26 cellular contexts compared by ENCODE assay signal in genomic region chr12:5173511-5174011, GRCh38.
DNase-seq lines count a peak whose midpoint lies in the region; ATAC-seq, FAIRE-seq and TF ChIP-seq lines count a peak whose summit lies in the region.
"Had no signal": no experiment of that assay in that cellular context is flagged by ENCODE, and none has a peak within 500 bp of the region (broad histone marks: within the 10 kb centered on the region; RNA-seq: fewer than 3 reads in every experiment).

No MANE protein-coding gene starts in this region.

- POLR2A ChIA-PET in SK-N-SH (lab: Yijun Ruan, JAX), result no interaction called here
- POLR2A ChIA-PET in IMR-90 (lab: Charles Lee; ENCODE audit: unreplicated experiment), result no interaction called here

- H2AFZ ChIP-seq in SK-N-SH (ENCODE audit: low read depth) (no peak overlapping the region), IMR-90 (replicated peaks; ENCODE audit: low read length, poor library complexity) (peak overlapping the region; percentile 12)

- H4K8ac ChIP-seq in IMR-90 (ENCODE audit: low read depth in 2 of 2, low read length in 2 of 2), result no peak overlapping the region

- H2BK20ac ChIP-seq in IMR-90 (ENCODE audit: low read depth, low read length), result peak overlapping the region; percentile 48; the same call in 1 of the 2 replicates

- no TSS peak for BruUV-seq in IMR-90 (replicated peaks; lab: Mats Ljungman, UMichigan)

- no peak overlapping the region; the same call in 1 of the 2 replicates for H3K4me2 ChIP-seq in SK-N-SH
- H3K4me2 ChIP-seq in IMR-90 (ENCODE audit: low read depth, low read length), result no peak overlapping the region
- H3K4me2 ChIP-seq: A549, BLaER1, KMS-11 had no signal

- H3K9me2 ChIP-seq in SK-N-SH, result no peaks in the 10 kb centered on the region

- TF ChIP-seq RAD21 in SK-N-SH (IDR thresholded peaks at IDR 0.05; ENCODE audit: low read length) (no peak), IMR-90 (IDR thresholded peaks at IDR 0.05; ENCODE audit: low read length) (no peak)

- H3K9me3 ChIP-seq in SK-N-SH (no peaks in the 10 kb centered on the region), IMR-90 (ENCODE audit: control insufficient read depth, insufficient read depth, low read length) (no peaks in the 10 kb centered on the region), SJSA1 (replicated peaks) (0 out of 2 replicates have a peak, but pooled peaks cover 3% of the 10 kb centered on the region)
- H3K9me3 ChIP-seq: A549, BLaER1, body of pancreas, neutrophil, prostate gland had no signal

- no peak overlapping the region; the same call in 1 of the 3 replicates for H2BK15ac ChIP-seq in IMR-90 (ENCODE audit: low read depth, low read length)

- no peak for ATAC-seq in SK-N-SH treated with all-trans-retinoic acid at 6 μM for 48 hours
- ATAC-seq in IMR-90 (ENCODE audit: low read depth), result no peak
- no peak for ATAC-seq in HG03460 (IDR thresholded peaks at IDR 0.05; ENCODE audit: unreplicated experiment)
- no peak for ATAC-seq in GM18511 (IDR thresholded peaks at IDR 0.05; ENCODE audit: unreplicated experiment)
- ATAC-seq: A549; activated CD8-positive, alpha-beta T cell treated with anti-CD3 and anti-CD28 coated beads, Interleukin-2, amount 10 ng/mL, durations not matched to agents 7 days and 5 days; body of pancreas; left colon had no signal

- TF ChIP-seq CTCF in SK-N-SH (IDR thresholded peaks at IDR 0.05) (no peak), IMR-90 (conservative IDR thresholded peaks at IDR 0.05; ENCODE audit: low read depth, low read length) (no peak)

- H3K27me3 ChIP-seq in SK-N-SH (ENCODE audit: insufficient read depth), result no peaks in the 10 kb centered on the region
- no peaks in the 10 kb centered on the region for H3K27me3 ChIP-seq in IMR-90 (ENCODE audit: control insufficient read depth, insufficient read depth, low read length)
- H3K27me3 ChIP-seq in SJSA1 (replicated peaks), result no peaks in the 10 kb centered on the region
- H3K27me3 ChIP-seq: BLaER1, body of pancreas had no signal

- 66% methylated on average over 9 of the region's 10 CpGs for WGBS in SK-N-SH (ENCODE audit: low lambda C conversion rate)
- 81% methylated on average over 5 of the region's 10 CpGs; no CpG with 5 or more reads in 1 of the 2 experiments for WGBS in IMR-90 (ENCODE audit: extremely low coverage in 2 of 2, insufficient read length in 1 of 2), 2 experiments

- in situ Hi-C loops in IMR-90 (cut with MboI; ENCODE audit: low sequenced_read_pairs), result no loop called here

- H4K20me1 ChIP-seq in SK-N-SH (ENCODE audit: insufficient read depth) (no peaks in the 10 kb centered on the region), IMR-90 (ENCODE audit: insufficient read depth, low read length) (no peaks in the 10 kb centered on the region)
- H4K20me1 ChIP-seq: BLaER1 had no signal

- intact Hi-C loops in IMR-90 (cut with micrococcal nuclease), result loop anchor here (5.0 kb wide), 3 partner anchors 151 to 624 kb away; no protein-coding TSS in a partner anchor

- H3K79me2 ChIP-seq in SK-N-SH (ENCODE audit: insufficient read depth), result no peaks in the 10 kb centered on the region

- peaks cover 0 to 6% of the 10 kb centered on the region in 2 experiments; a peak in 1 of 4 replicates for H3K79me1 ChIP-seq in IMR-90 (ENCODE audit: low read depth in 1 of 2, low read length in 2 of 2)

- no peak overlapping the region for H3K4me3 ChIP-seq in SK-N-SH (ENCODE audit: low read depth in 2 of 2, low read length in 1 of 2)
- H3K4me3 ChIP-seq in IMR-90 (ENCODE audit: insufficient read depth, low read depth, low read length), result no peak overlapping the region
- no peak overlapping the region for H3K4me3 ChIP-seq in SJSA1
- H3K4me3 ChIP-seq: A549, BLaER1, body of pancreas, prostate gland had no signal

- no peak overlapping the region for H4K5ac ChIP-seq in IMR-90 (ENCODE audit: low read depth, low read length)

- no peak for TF ChIP-seq POLR2A in IMR-90 (IDR thresholded peaks at IDR 0.05; ENCODE audit: low read depth, low read length)

- H2BK120ac ChIP-seq in IMR-90 (ENCODE audit: low read depth, low read length), result peak overlapping the region; percentile 25; the same call in 1 of the 2 replicates

- H3K18ac ChIP-seq in IMR-90 (ENCODE audit: low read depth, low read length), result no peak overlapping the region

- no peak for TF ChIP-seq EP300 in SK-N-SH (IDR thresholded peaks at IDR 0.05; ENCODE audit: borderline replicate concordance in 1 of 2, low read depth in 1 of 2, low read length in 1 of 2)

- H3F3A ChIP-seq in SK-N-SH (replicated peaks; ENCODE audit: insufficient read depth), result no peaks in the 10 kb centered on the region

- H3K14ac ChIP-seq in IMR-90 (replicated peaks; ENCODE audit: low read depth, low read length), result peak overlapping the region; percentile 77

- dilution Hi-C loops in IMR-90 (cut with HindIII; ENCODE audit: low sequenced_read_pairs, unreplicated experiment), result no loop called here

- 0 out of 2 replicates have a peak overlapping the region, but pooled peaks have one; percentile 43 for H4K91ac ChIP-seq in IMR-90 (ENCODE audit: insufficient read depth, low read depth, low read length)

- H2AK9ac ChIP-seq in IMR-90 (replicated peaks; ENCODE audit: low read depth, low read length, poor library complexity), result peak overlapping the region; percentile 5

- peak; percentile 83 for FAIRE-seq in urothelium cell line (lab: Jason Lieb, UNC)
- FAIRE-seq: A549 had no signal

- peaks cover 16% of the 10 kb centered on the region for H3K9me1 ChIP-seq in IMR-90 (ENCODE audit: insufficient read depth, low read length)

- H3K36me3 ChIP-seq in SK-N-SH (replicated peaks in 1 of 2; ENCODE audit: control insufficient read depth in 1 of 2, insufficient read depth in 2 of 2, low read length in 1 of 2), result peaks cover 0 to 3% of the 10 kb centered on the region in 2 experiments
- H3K36me3 ChIP-seq in IMR-90 (ENCODE audit: control insufficient read depth, insufficient read depth, low read length), result no peaks in the 10 kb centered on the region
- no peaks in the 10 kb centered on the region for H3K36me3 ChIP-seq in SJSA1
- H3K36me3 ChIP-seq: BLaER1, neutrophil, prostate gland had no signal

- H2BK5ac ChIP-seq in IMR-90 (ENCODE audit: low read depth, low read length, poor library complexity, severe bottlenecking), result no peak overlapping the region

- H3K56ac ChIP-seq in IMR-90 (ENCODE audit: extremely low read depth, insufficient read depth, low read length), result no peak overlapping the region

- H3K27ac ChIP-seq in SK-N-SH (ENCODE audit: low read depth in 2 of 2, low read length in 1 of 2) (no peak overlapping the region), IMR-90 (ENCODE audit: insufficient read depth, low read length) (no peak overlapping the region), SJSA1 (peak overlapping the region; percentile 2)
- H3K27ac ChIP-seq: A549, BLaER1, body of pancreas, KMS-11, neutrophil, prostate gland had no signal

- peak overlapping the region; percentile 41; the same call in 1 of the 2 replicates for H2AK5ac ChIP-seq in IMR-90 (ENCODE audit: low read depth, low read length)

- CTCF ChIA-PET in SK-N-SH (lab: Yijun Ruan, JAX) (interaction anchor here (1.2 to 3.1 kb wide), 4 partner anchors 10 to 270 kb away, joined by 3 to 11 read pairs (median 4); no protein-coding TSS in a partner anchor), IMR-90 (lab: Yijun Ruan, JAX) (interaction anchor here (1.0 to 1.6 kb wide), 3 partner anchors 11 to 255 kb away, joined by 3 to 4 read pairs (median 4); no protein-coding TSS in a partner anchor)

- H3K9ac ChIP-seq in SK-N-SH (no peak overlapping the region), IMR-90 (ENCODE audit: low read depth, low read length) (no peak overlapping the region)
- H3K9ac ChIP-seq: BLaER1, KMS-11 had no signal

- H3K4me1 ChIP-seq in SK-N-SH (ENCODE audit: control insufficient read depth in 1 of 2, insufficient read depth in 2 of 2, low read depth in 1 of 2, low read length in 1 of 2), result peaks cover 0 to 9% of the 10 kb centered on the region in 2 experiments; a peak in 2 of 4 replicates
- peaks cover 17% of the 10 kb centered on the region for H3K4me1 ChIP-seq in IMR-90 (ENCODE audit: control insufficient read depth, insufficient read depth, low read length)
- peaks cover 37% of the 10 kb centered on the region for H3K4me1 ChIP-seq in SJSA1 (replicated peaks)
- H3K4me1 ChIP-seq: A549, body of pancreas, prostate gland had no signal

- H3K4ac ChIP-seq in IMR-90 (ENCODE audit: low read depth, low read length), result peak overlapping the region; percentile 64; the same call in 1 of the 2 replicates

- H3K23ac ChIP-seq in IMR-90 (ENCODE audit: low read depth, low read length), result 0 out of 2 replicates have a peak overlapping the region, but pooled peaks have one; percentile 59

- DNase-seq in SK-N-SH (no peak), IMR-90 (no peak), SJSA1 (ENCODE audit: low read depth in 1 of 2, low spot score in 2 of 2) (peak; percentile 46 to 57), urothelium cell line (ENCODE audit: low spot score) (peak; percentile 66), NCI-H226 (no peak)
- DNase-seq: activated CD4-positive, alpha-beta T cell treated with anti-CD3 and anti-CD28 coated beads for 1 hour; activated CD8-positive, alpha-beta T cell treated with anti-CD3 and anti-CD28 coated beads, Interleukin-2, amount 10 ng/mL, durations not matched to agents 7 days and 5 days; activated gamma-delta T cell treated with Interleukin-2 at 50 U/mL for 16 hours; activated T-cell treated with anti-CD3 and anti-CD28 coated beads for 4 hours; body of pancreas; COR-L47; DND-41; left colon; mesenchymal stem cell; NCI-H1694; NCI-H345; NCI-H748 treated with DMSO at 0.1 percent for 48 hours; trophoblast cell had no signal

TF ChIP-seq in SK-N-SH, 30 proteins besides CTCF, POLR2A, EP300 and RAD21 (continues in another document):
- no peak for TF ChIP-seq EZH2phosphoT487 (IDR thresholded peaks at IDR 0.05; ENCODE audit: borderline replicate concordance, low read depth)

TF ChIP-seq in SK-N-SH treated with all-trans-retinoic acid at 6 μM for 48 hours, 23 proteins besides CTCF, POLR2A, EP300 and RAD21 (continues in another document):
- no peak for TF ChIP-seq CSDC2 (CRISPR knock-in tag; IDR thresholded peaks at IDR 0.05)
- TF ChIP-seq PPARA (CRISPR knock-in tag; IDR thresholded peaks at IDR 0.05; ENCODE audit: borderline replicate concordance), result no peak
- TF ChIP-seq ZNF565 (CRISPR knock-in tag; conservative IDR thresholded peaks at IDR 0.05; ENCODE audit: low read depth), result no peak
- TF ChIP-seq ARNTL (CRISPR knock-in tag; IDR thresholded peaks at IDR 0.05; ENCODE audit: borderline replicate concordance, low read depth), result no peak

TF ChIP-seq in IMR-90, 13 proteins besides CTCF, POLR2A, EP300 and RAD21 (continues in another document):
- TF ChIP-seq MXI1 (IDR thresholded peaks at IDR 0.05; ENCODE audit: borderline replicate concordance, low read depth, low read length), result no peak
- no peak for TF ChIP-seq BHLHE40 (IDR thresholded peaks at IDR 0.05; ENCODE audit: low read depth, low read length)
- TF ChIP-seq MAFK (IDR thresholded peaks at IDR 0.05; ENCODE audit: low read depth, low read length), result no peak
- TF ChIP-seq CHD1 (IDR thresholded peaks at IDR 0.05; ENCODE audit: low read depth, low read length), result no peak
- no peak for TF ChIP-seq CEBPB (IDR thresholded peaks at IDR 0.05; ENCODE audit: low read depth, low read length)
- no peak for TF ChIP-seq FOS (IDR thresholded peaks at IDR 0.05; ENCODE audit: low read depth, low read length)
- no peak for TF ChIP-seq SMC3 (IDR thresholded peaks at IDR 0.05; ENCODE audit: low read depth, low read length)
- TF ChIP-seq RFX5 (IDR thresholded peaks at IDR 0.05; ENCODE audit: low read depth, low read length), result no peak
- no peak for TF ChIP-seq NFE2L2 (IDR thresholded peaks at IDR 0.05; ENCODE audit: low read depth, low read length)

Comparison
In these comparisons a context has a peak if more than half of its experiments do, and no peak if none do; other contexts are left out.
1. DNase-seq: peak in SJSA1 (2 of 2) and urothelium cell line (single experiment); none in SK-N-SH (single experiment), IMR-90 (single experiment) and NCI-H226 (single experiment).